Comparison of ENCODE assay signal across 22 cellular contexts in genomic region chr3:63895422-63896189, GRCh38. TPM values are rescaled to one million over a fixed set of nuclear protein-coding genes. Genes with fewer than 3 reads are reported as not detected.
A peak's percentile ranks its signal among the peaks of the same experiment; 100 is the strongest.
DNase-seq lines count a peak whose midpoint lies in the region; ATAC-seq and TF ChIP-seq lines count a peak whose summit lies in the region.
"Had no signal": no experiment of that assay in that cellular context is flagged by ENCODE, and none has a peak within 500 bp of the region (broad histone marks: within the 10 kb centered on the region; RNA-seq: fewer than 3 reads in every experiment).

No MANE protein-coding gene starts in this region.

- CTCF ChIA-PET in WTC11 (lab: Charles Lee), result interaction anchor here (0.6 to 1.6 kb wide), 5 partner anchors 12 to 104 kb away, joined by 3 to 5 read pairs (median 3); no protein-coding TSS in a partner anchor

- no peak overlapping the region for H2AK5ac ChIP-seq in mesendoderm (ENCODE audit: low read length)

- H3K36me3 ChIP-seq in neutrophil (peaks cover 39% of the 10 kb centered on the region), mesendoderm (ENCODE audit: control insufficient read depth, insufficient read depth, low read length) (peaks cover 1% of the 10 kb centered on the region)

- H3K79me1 ChIP-seq in mesendoderm (ENCODE audit: low read length), result peaks cover 6% of the 10 kb centered on the region

- no peak overlapping the region for H3K9ac ChIP-seq in mesendoderm (ENCODE audit: low read length)

- no peak overlapping the region for H3K56ac ChIP-seq in mesendoderm (ENCODE audit: low read length)

- no peak overlapping the region for H3K4me3 Mint-ChIP-seq in WTC11

- no peak overlapping the region for H3K23ac ChIP-seq in mesendoderm (ENCODE audit: low read length)

- no peaks in the 10 kb centered on the region for H3K9me3 Mint-ChIP-seq in WTC11

- no peaks in the 10 kb centered on the region for H3K27me3 Mint-ChIP-seq in WTC11 (ENCODE audit: low read depth)

- no peak overlapping the region for H4K8ac ChIP-seq in mesendoderm (ENCODE audit: low read depth, low read length)

- no peak overlapping the region for H3K4me2 ChIP-seq in mesendoderm (ENCODE audit: low read length)

- H3K4me1 Mint-ChIP-seq in WTC11, result peaks cover 19% of the 10 kb centered on the region

- no peak overlapping the region for H4K5ac ChIP-seq in mesendoderm (ENCODE audit: low read length)

- H3K9me3 ChIP-seq in neutrophil, result no peaks in the 10 kb centered on the region
- H3K9me3 ChIP-seq: esophagus squamous epithelium, heart left ventricle, tibial artery had no signal

- DNase-seq in activated CD4-positive, CD25-positive, alpha-beta regulatory T cell (lab: John Stamatoyannopoulos, UW), result no peak
- no peak for DNase-seq in WTC11 (ENCODE audit: low spot score)
- no peak for DNase-seq in NCI-H1694 (lab: John Stamatoyannopoulos, UW)
- no peak for DNase-seq in mesendoderm
- DNase-seq: activated CD4-positive, alpha-beta T cell treated with anti-CD3 and anti-CD28 coated beads for 48 hours; activated effector memory CD4-positive, alpha-beta T cell treated with anti-CD3 and anti-CD28 coated beads, Interleukin-2, amount 50 U/mL, for 16 hours; EL; esophagus squamous epithelium; heart left ventricle; NCI-H1092 treated with DMSO at 0.1 percent for 48 hours; stimulated activated CD4-positive, alpha-beta T cell treated with anti-CD3 and anti-CD28 coated beads, Interleukin-2, amount 100 ng/mL, for 24 hours; tibial artery had no signal

- H3K27me3 ChIP-seq in neutrophil, result no peaks in the 10 kb centered on the region
- no peaks in the 10 kb centered on the region for H3K27me3 ChIP-seq in mesendoderm (ENCODE audit: insufficient read depth, low read length, poor library complexity)
- H3K27me3 ChIP-seq: esophagus squamous epithelium, heart left ventricle, tibial artery had no signal

- no peak overlapping the region for H3K4ac ChIP-seq in mesendoderm (ENCODE audit: low read depth, low read length)

- TF ChIP-seq CTCF in WTC11 (IDR thresholded peaks at IDR 0.05), result no peak
- TF ChIP-seq CTCF in neutrophil (IDR thresholded peaks at IDR 0.05), result no peak

- no peak overlapping the region; the same call in 1 of the 2 replicates for H3K27ac Mint-ChIP-seq in WTC11

- H2BK5ac ChIP-seq in mesendoderm (ENCODE audit: low read length), result no peak overlapping the region

- H2BK120ac ChIP-seq in mesendoderm (ENCODE audit: low read depth, low read length), result no peak overlapping the region

- POLR2A ChIA-PET in WTC11 (lab: Charles Lee), result interaction anchor here (0.5 to 1.5 kb wide), 2 partner anchors 8 to 17 kb away, joined by 4 to 7 read pairs; partner anchors contain the start of gene SCAANT1

- no peak overlapping the region for H3K4me3 ChIP-seq in neutrophil (ENCODE audit: low read depth in 1 of 2, low read length in 1 of 2)
- no peak overlapping the region for H3K4me3 ChIP-seq in mesendoderm (ENCODE audit: low read length)
- H3K4me3 ChIP-seq: esophagus squamous epithelium, heart left ventricle, tibial artery had no signal

- no CpG with 5 or more reads among the region's 5 CpGs for WGBS in mesendoderm (ENCODE audit: extremely low coverage, insufficient coverage, low lambda C conversion rate)

- H3K36me3 Mint-ChIP-seq in WTC11, result peaks cover 8% of the 10 kb centered on the region

- no peak overlapping the region for H2BK15ac ChIP-seq in mesendoderm (replicated peaks; ENCODE audit: low read depth)

- no peak overlapping the region for H3K18ac ChIP-seq in mesendoderm (ENCODE audit: low read length)

- H3K4me1 ChIP-seq in neutrophil (ENCODE audit: control insufficient read depth in 1 of 2, insufficient read depth in 1 of 2, low read depth in 1 of 2, low read length in 1 of 2) (peaks cover 7 to 8% of the 10 kb centered on the region in 2 experiments), mesendoderm (ENCODE audit: control insufficient read depth, low read depth, low read length) (peaks cover 3% of the 10 kb centered on the region)

- H3K79me2 ChIP-seq in mesendoderm (ENCODE audit: control insufficient read depth, insufficient read depth, low read length), result peaks cover 4% of the 10 kb centered on the region

- ATAC-seq in activated CD4-positive, CD25-positive, alpha-beta regulatory T cell treated with anti-CD3 and anti-CD28 coated beads, Interleukin-2, amount 50 U/mL, for 24 hours, result peak; percentile 17 to 35
- peak; percentile 23 for ATAC-seq in GM19395 (IDR thresholded peaks at IDR 0.05; ENCODE audit: unreplicated experiment)
- peak; percentile 62; the same call in 1 of the 2 replicates for ATAC-seq in WTC11
- no peak for ATAC-seq in GM21526 (IDR thresholded peaks at IDR 0.05; ENCODE audit: low FRiP score, unreplicated experiment)
- ATAC-seq: HCT116, Right ventricle myocardium inferior, sciatic nerve had no signal

- H3K27ac ChIP-seq in neutrophil (peak overlapping the region; percentile 26), mesendoderm (ENCODE audit: low read depth, low read length) (no peak overlapping the region)
- H3K27ac ChIP-seq: esophagus squamous epithelium, heart left ventricle had no signal

TF ChIP-seq in WTC11, 78 proteins besides CTCF, POLR2A, EP300 and RAD21:
- TF ChIP-seq ZNF121 (CRISPR knock-in tag; IDR thresholded peaks at IDR 0.05), result no peak
- TF ChIP-seq IRF1 (CRISPR knock-in tag; IDR thresholded peaks at IDR 0.05), result no peak
- no peak for TF ChIP-seq TEAD4 (CRISPR knock-in tag; IDR thresholded peaks at IDR 0.05)
- no peak for TF ChIP-seq GTF2I (CRISPR knock-in tag; conservative IDR thresholded peaks at IDR 0.05)
- no peak for TF ChIP-seq NR3C1 (CRISPR knock-in tag; conservative IDR thresholded peaks at IDR 0.05; ENCODE audit: low read depth)
- no peak for TF ChIP-seq SOX15 (CRISPR knock-in tag; IDR thresholded peaks at IDR 0.05)
- TF ChIP-seq NFE2L1 (CRISPR knock-in tag; IDR thresholded peaks at IDR 0.05), result no peak
- no peak for TF ChIP-seq TEAD1 (CRISPR knock-in tag; IDR thresholded peaks at IDR 0.05)
- TF ChIP-seq CREM (CRISPR knock-in tag; IDR thresholded peaks at IDR 0.05), result no peak

RNA-seq across cellular contexts. Expression of gene SCAANT1, which starts 16.6 kb away (rescaled TPM):
- total RNA-seq in WTC11 (2021), result 1.3 TPM in 1 of 3 replicates, not detected in the others
- polyA plus RNA-seq in mesendoderm (2013, experiment 1 of 2), result 0.98 TPM
- 0.62 TPM for polyA plus RNA-seq in mesendoderm (2013, experiment 2 of 2)
- total RNA-seq: dermis microvascular lymphatic vessel endothelial cell; esophagus squamous epithelium; heart left ventricle; Right ventricle myocardium inferior; sciatic nerve; T-helper 1 cell treated with Interleukin-12 subunit alpha and Interleukin-12 subunit beta and Interleukin-4 antibody, amounts not matched to agents 30 ng/mL and 1 ng/mL, for 36 hours had no signal
- polyA plus RNA-seq: heart left ventricle, keratinocyte had no signal

RNA-seq across cellular contexts. Expression of gene ATXN7, which starts 31.9 kb away (rescaled TPM):
- total RNA-seq in WTC11 (2021), result 9.3 to 11.7 TPM (median 11.7 TPM) in 3 replicates
- polyA plus RNA-seq in mesendoderm (2013, experiment 1 of 2), result 12.2 TPM
- 13.6 TPM for polyA plus RNA-seq in mesendoderm (2013, experiment 2 of 2)

RNA-seq across cellular contexts. Expression of gene THOC7, which starts 32.0 kb away (rescaled TPM):
- 53.0 to 59.4 TPM (median 58.4 TPM) in 3 replicates for total RNA-seq in WTC11 (2021)
- 91.4 TPM for polyA plus RNA-seq in mesendoderm (2013, experiment 1 of 2)
- polyA plus RNA-seq in mesendoderm (2013, experiment 2 of 2), result 90.4 TPM
